22 cellular contexts compared by ENCODE assay signal in the genomic region with DNA sequence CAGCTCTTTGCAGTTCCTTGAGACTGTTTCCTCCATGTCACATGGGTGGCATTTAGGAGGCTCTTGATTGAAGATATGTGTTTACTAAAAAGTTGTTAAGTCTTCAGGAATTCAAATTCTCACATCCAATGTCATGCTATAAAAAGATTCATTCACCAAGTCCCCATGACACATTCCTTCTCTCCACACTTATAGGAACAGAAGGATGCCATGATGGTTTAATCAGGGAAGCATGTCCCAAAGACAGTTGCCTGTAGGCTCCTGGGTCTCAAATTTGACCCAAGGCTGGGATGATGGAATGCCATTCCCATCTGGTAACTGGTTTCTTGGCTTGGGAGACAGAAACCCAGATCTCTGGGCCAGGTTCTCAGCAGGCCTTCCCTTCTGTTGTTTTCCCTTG.
"Had no signal": no experiment of that assay in that cellular context is flagged by ENCODE, and none has a peak within 500 bp of the region (broad histone marks: within the 10 kb centered on the region; RNA-seq: fewer than 3 reads in every experiment).

No MANE protein-coding gene starts in this region.

- H3K27me3 ChIP-seq: MG63 had no signal

- H3K36me3 ChIP-seq: MG63 had no signal

- DNase-seq: IMR-90, Karpas-422, KG1, MG63, NCI-H1092, NCI-H1105 treated with DMSO at 0.1 percent for 48 hours, NCI-H1417 treated with DMSO at 0.1 percent for 48 hours, NCI-H146, NCI-H1694 treated with DMSO at 0.1 percent for 48 hours, NCI-H1930, NCI-H2081 treated with DMSO at 0.1 percent for 48 hours, NCI-H2171, NCI-H226, NCI-H510A, NCI-H524 treated with DMSO at 0.1 percent for 48 hours, NCI-H69, NCI-H774, SHP77, SK-N-SH, SW 1271 had no signal

- H3K4me2 ChIP-seq: SK-N-SH had no signal

- H3K9me3 ChIP-seq: MG63, SK-N-SH had no signal

- ATAC-seq: HepG2 had no signal

- H3K9ac ChIP-seq: SK-N-SH had no signal

- H3K27ac ChIP-seq: RWPE1 had no signal

- H3K4me3 ChIP-seq: MG63 had no signal
